Comparison of ENCODE assay signal across 1 cellular context in genomic region chr1:199449681-199450080, GRCh38.
TF ChIP-seq lines count a peak whose summit lies in the region.

No MANE protein-coding gene starts in this region.

TF ChIP-seq in GM23338, 12 proteins besides CTCF, POLR2A, EP300 and RAD21 (continued from another document):
- no peak for TF ChIP-seq ZNF331 (CRISPR knock-in tag; IDR thresholded peaks at IDR 0.05; ENCODE audit: low read depth)
- TF ChIP-seq JUNB (IDR thresholded peaks at IDR 0.05; ENCODE audit: unreplicated experiment): no peak
- no peak for TF ChIP-seq EZH2 (IDR thresholded peaks at IDR 0.05; ENCODE audit: low read depth, unreplicated experiment)
